17 cellular contexts compared by ENCODE assay signal in genomic region chr6:121694389-121695185, GRCh38.
DNase-seq lines count a peak whose midpoint lies in the region; ATAC-seq lines count a peak whose summit lies in the region.
"Had no signal": no experiment of that assay in that cellular context is flagged by ENCODE, and none has a peak within 500 bp of the region (broad histone marks: within the 10 kb centered on the region; RNA-seq: fewer than 3 reads in every experiment).

No MANE protein-coding gene starts in this region.

- DNase-seq in M059J (ENCODE audit: low read depth) (peak; percentile 59), astrocyte of the hippocampus (ENCODE audit: low read depth, low spot score) (peak; percentile 85), iris pigment epithelial cell (ENCODE audit: low read depth) (peak; percentile 75), aorta (no peak), NCI-H2029 treated with DMSO at 0.1 percent for 48 hours (lab: John Stamatoyannopoulos, UW) (no peak), HPDE6-E6E7 (ENCODE audit: extremely low spot score) (no peak)
- no peak for DNase-seq in stimulated activated naive CD4-positive, alpha-beta T cell treated with Interleukin-2 at 50 U/mL for 16 hours (lab: John Stamatoyannopoulos, UW)
- DNase-seq: activated CD4-positive, alpha-beta memory T cell treated with anti-CD3 and anti-CD28 coated beads for 36 hours; CD8-positive, alpha-beta T cell; endodermal cell; heart right ventricle; left colon; naive B cell; NCI-H1105; NK-92 treated with Interleukin-12 subunit alpha and Interleukin-12 subunit beta, amount 100 ng/mL, for 24 hours; SIG-M5 had no signal

- peak overlapping the region; percentile 28 to 92 for H3K27ac ChIP-seq in aorta (ENCODE audit: low read depth in 1 of 2, low read length in 2 of 2)
- H3K27ac ChIP-seq: heart right ventricle, right atrium auricular region had no signal

- 6 to 8% methylated on average over 5 of the region's 5 CpGs for WGBS in aorta, 2 donors

- intact Hi-C loops in aorta (cut with DNase I): loop anchor here (10.0 kb wide), 2 partner anchors 150 to 260 kb away; partner anchors contain the start of gene GJA1 (in 2 of the 2)

- peaks cover 0 to 7% of the 10 kb centered on the region in 2 donors for H3K4me1 ChIP-seq in aorta (ENCODE audit: control insufficient read depth in 1 of 2, insufficient read depth in 2 of 2, low read length in 2 of 2)

- H3K4me3 ChIP-seq in aorta (ENCODE audit: low read length in 2 of 2): peak overlapping the region in 1 of 2 donors; percentile 10
- H3K4me3 ChIP-seq: heart right ventricle, right atrium auricular region had no signal

- peak; percentile 63 for ATAC-seq in aorta (ENCODE audit: low FRiP score)
- ATAC-seq: CD8-positive, alpha-beta T cell; heart right ventricle; left colon had no signal

- H3K27me3 ChIP-seq in aorta (ENCODE audit: control insufficient read depth in 1 of 2, insufficient read depth in 2 of 2, low read length in 1 of 2): no peaks in the 10 kb centered on the region
- H3K27me3 ChIP-seq: heart right ventricle, right atrium auricular region had no signal

- no peaks in the 10 kb centered on the region for H3K9me3 ChIP-seq in aorta (ENCODE audit: control insufficient read depth, low read length)
- H3K9me3 ChIP-seq: heart right ventricle, right atrium auricular region had no signal

- H3K36me3 ChIP-seq in aorta (ENCODE audit: control insufficient read depth in 1 of 2, insufficient read depth in 2 of 2, low read length in 1 of 2): no peaks in the 10 kb centered on the region
- H3K36me3 ChIP-seq: heart right ventricle, right atrium auricular region had no signal

Comparison
In these comparisons a context has a peak if more than half of its experiments do, and no peak if none do; other contexts are left out.
1. DNase-seq: peak in M059J (single experiment), astrocyte of the hippocampus (single experiment) and iris pigment epithelial cell (single experiment); none in aorta (0 of 2), stimulated activated naive CD4-positive, alpha-beta T cell treated with Interleukin-2 at 50 U/mL for 16 hours (single experiment), NCI-H2029 treated with DMSO at 0.1 percent for 48 hours (single experiment) and HPDE6-E6E7 (single experiment).